14 cellular contexts compared by ENCODE assay signal in the genomic region with DNA sequence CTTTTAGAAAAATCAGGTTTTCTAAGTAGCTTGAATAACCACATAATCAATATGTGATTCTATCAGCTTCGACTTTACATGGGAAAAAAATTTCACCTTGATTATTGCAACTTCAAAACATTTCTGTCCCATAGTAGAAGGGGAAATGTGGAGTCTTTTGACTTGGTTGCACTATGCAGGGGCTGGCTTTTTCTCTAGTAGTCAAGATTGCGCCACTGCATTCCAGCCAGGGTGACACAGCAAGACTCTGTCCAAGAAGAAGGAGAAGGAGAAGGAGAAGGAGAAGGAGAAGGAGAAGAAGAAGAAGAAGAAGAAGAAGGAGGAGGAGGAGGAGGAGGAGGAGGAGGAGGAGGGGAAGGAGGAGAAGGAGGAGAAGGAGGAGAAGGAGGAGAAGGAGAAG.
A peak's percentile ranks its signal among the peaks of the same experiment; 100 is the strongest.
DNase-seq lines count a peak whose midpoint lies in the region; ATAC-seq, FAIRE-seq and TF ChIP-seq lines count a peak whose summit lies in the region.
"Had no signal": no experiment of that assay in that cellular context is flagged by ENCODE, and none has a peak within 500 bp of the region (broad histone marks: within the 10 kb centered on the region; RNA-seq: fewer than 3 reads in every experiment).

No MANE protein-coding gene starts in this region.

- no peak for TF ChIP-seq CTCF in A549 (IDR thresholded peaks at IDR 0.05)
- no peak for TF ChIP-seq CTCF in mammary epithelial cell (conservative IDR thresholded peaks at IDR 0.05 in 1 of 2, IDR thresholded peaks at IDR 0.05 in 1 of 2; ENCODE audit: extremely low read depth in 1 of 2, insufficient read depth in 1 of 2, low read depth in 1 of 2, low read length in 2 of 2)
- TF ChIP-seq CTCF in gastroesophageal sphincter (IDR thresholded peaks at IDR 0.05), result no peak

- no peak overlapping the region for H3K9ac ChIP-seq in mammary epithelial cell (ENCODE audit: insufficient read depth, low read length)

- ATAC-seq in A549 (peak in 1 of 2 experiments; percentile 67; a peak in 3 of 6 replicates), gastroesophageal sphincter (no peak)
- ATAC-seq: T-cell had no signal

- no peak for FAIRE-seq in A549 (lab: Jason Lieb, UNC)
- FAIRE-seq: islet of Langerhans had no signal

- H3K9me3 ChIP-seq in A549, result no peaks in the 10 kb centered on the region
- H3K9me3 ChIP-seq in mammary epithelial cell (replicated peaks; ENCODE audit: insufficient read depth, low read length), result no peaks in the 10 kb centered on the region
- no peaks in the 10 kb centered on the region for H3K9me3 ChIP-seq in gastroesophageal sphincter
- H3K9me3 ChIP-seq: tibial nerve had no signal

- in situ Hi-C loops in mammary epithelial cell (cut with MboI; ENCODE audit: low sequenced_read_pairs in 2 of 2), result no loop called here

- POLR2A ChIA-PET in A549 (lab: Yijun Ruan, JAX), result interaction anchor here (0.8 kb wide), 1 partner anchor 21 kb away, joined by 3 read pairs; no protein-coding TSS in a partner anchor

- TF ChIP-seq RAD21 in A549 (conservative IDR thresholded peaks at IDR 0.05 in 1 of 2, IDR thresholded peaks at IDR 0.05 in 1 of 2), result no peak

- H3K27ac ChIP-seq in A549, result peak overlapping the region; percentile 79 to 83
- no peak overlapping the region for H3K27ac ChIP-seq in mammary epithelial cell (ENCODE audit: insufficient read depth, low read depth, low read length)
- H3K27ac ChIP-seq in gastroesophageal sphincter, result no peak overlapping the region

- DNase-seq in A549 (ENCODE audit: low read depth in 1 of 2, low spot score in 1 of 2), result no peak
- peak; percentile 55 for DNase-seq in GM03348 (ENCODE audit: low spot score)
- DNase-seq in mammary epithelial cell, result peak; percentile 14
- peak; percentile 66 for DNase-seq in islet precursor cell
- DNase-seq in SK-N-DZ (ENCODE audit: low spot score), result no peak
- DNase-seq in NK-92 treated with Interleukin-12 subunit alpha and Interleukin-12 subunit beta, amount 100 ng/mL, for 24 hours (lab: John Stamatoyannopoulos, UW), result no peak
- DNase-seq in erythroblast (lab: John Stamatoyannopoulos, UW), result no peak
- DNase-seq: activated T-cell treated with anti-CD3 and anti-CD28 coated beads for 4 hours, NCI-H1092, NCI-H510A treated with DMSO at 0.1 percent for 48 hours, T-cell had no signal

- no peaks in the 10 kb centered on the region for H3K79me2 ChIP-seq in mammary epithelial cell (ENCODE audit: insufficient read depth, low read length)

- H3K4me1 ChIP-seq in A549 (peaks cover 79% of the 10 kb centered on the region), mammary epithelial cell (ENCODE audit: insufficient read depth, low read length) (peaks cover 14% of the 10 kb centered on the region), gastroesophageal sphincter (peaks cover 0 to 15% (median 3%) of the 10 kb centered on the region in 3 donors)

- intact Hi-C loops in mammary epithelial cell (cut with micrococcal nuclease), result no loop called here

- H3K36me3 ChIP-seq in mammary epithelial cell (ENCODE audit: insufficient read depth, low read length) (no peaks in the 10 kb centered on the region), gastroesophageal sphincter (no peaks in the 10 kb centered on the region)
- H3K36me3 ChIP-seq: tibial nerve had no signal

- 10% methylated on average over 2 of the region's 2 CpGs for WGBS in A549 (ENCODE audit: missing lambda C conversion rate)
- 74% methylated on average over 2 of the region's 2 CpGs for WGBS in mammary epithelial cell (ENCODE audit: low coverage, missing lambda C conversion rate)
- WGBS in gastroesophageal sphincter (ENCODE audit: low coverage in 1 of 2), 2 donors, result 89 to 90% methylated on average over 2 of the region's 2 CpGs

- BruUV-seq in mammary epithelial cell (replicated peaks; lab: Mats Ljungman, UMichigan), result no TSS peak

- H3K4me2 ChIP-seq in A549 (peak overlapping the region; percentile 77), mammary epithelial cell (ENCODE audit: insufficient read depth, low read depth, low read length) (no peak overlapping the region)

- no peaks in the 10 kb centered on the region for H3K27me3 ChIP-seq in mammary epithelial cell (ENCODE audit: insufficient read depth, low read length)
- no peaks in the 10 kb centered on the region for H3K27me3 ChIP-seq in gastroesophageal sphincter
- H3K27me3 ChIP-seq: tibial nerve had no signal

- TF ChIP-seq EP300 in A549 (IDR thresholded peaks at IDR 0.05) (no peak), gastroesophageal sphincter (IDR thresholded peaks at IDR 0.05) (no peak)

- CTCF ChIA-PET in A549 (lab: Yijun Ruan, JAX) (interaction anchor here (1.0 to 1.6 kb wide), 2 partner anchors 17 to 56 kb away, joined by 4 read pairs; no protein-coding TSS in a partner anchor), mammary epithelial cell (lab: Charles Lee; ENCODE audit: low non-redundant PET) (no interaction called here)

- dilution Hi-C loops in mammary epithelial cell (cut with HindIII; ENCODE audit: low sequenced_read_pairs), result no loop called here

- no peak for TF ChIP-seq POLR2A in A549 (IDR thresholded peaks at IDR 0.05; ENCODE audit: low read length)
- no peak for TF ChIP-seq POLR2A in erythroblast (IDR thresholded peaks at IDR 0.05; ENCODE audit: low read length)
- TF ChIP-seq POLR2A in gastroesophageal sphincter (IDR thresholded peaks at IDR 0.05), result no peak

- H2AFZ ChIP-seq in mammary epithelial cell (ENCODE audit: low read depth, low read length), result no peak overlapping the region

- no peaks in the 10 kb centered on the region for H4K20me1 ChIP-seq in mammary epithelial cell (ENCODE audit: insufficient read depth, low read length)

- H3K4me3 ChIP-seq in A549, result no peak overlapping the region
- H3K4me3 ChIP-seq in mammary epithelial cell (replicated peaks in 1 of 3; ENCODE audit: insufficient read depth in 1 of 3, low read depth in 2 of 3, low read length in 3 of 3), result no peak overlapping the region
- H3K4me3 ChIP-seq in gastroesophageal sphincter, result no peak overlapping the region
- H3K4me3 ChIP-seq: tibial nerve had no signal

TF ChIP-seq in A549, 52 proteins besides CTCF, POLR2A, EP300 and RAD21:
- peak; percentile 59 to 94; a peak in 3 of 4 replicates for TF ChIP-seq CEBPB (IDR thresholded peaks at IDR 0.05)
- TF ChIP-seq, protein P1, sequence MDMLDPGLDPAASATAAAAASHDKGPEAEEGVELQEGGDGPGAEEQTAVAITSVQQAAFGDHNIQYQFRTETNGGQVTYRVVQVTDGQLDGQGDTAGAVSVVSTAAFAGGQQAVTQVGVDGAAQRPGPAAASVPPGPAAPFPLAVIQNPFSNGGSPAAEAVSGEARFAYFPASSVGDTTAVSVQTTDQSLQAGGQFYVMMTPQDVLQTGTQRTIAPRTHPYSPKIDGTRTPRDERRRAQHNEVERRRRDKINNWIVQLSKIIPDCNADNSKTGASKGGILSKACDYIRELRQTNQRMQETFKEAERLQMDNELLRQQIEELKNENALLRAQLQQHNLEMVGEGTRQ (IDR thresholded peaks at IDR 0.05), result no peak
- TF ChIP-seq FOSL2 (IDR thresholded peaks at IDR 0.05), result no peak
- peak; percentile 19; the same call in 1 of the 2 replicates for TF ChIP-seq FOSL2 (CRISPR knock-in tag; IDR thresholded peaks at IDR 0.05)
- TF ChIP-seq SMC3 (IDR thresholded peaks at IDR 0.05), result no peak
- TF ChIP-seq HOXB13 (CRISPR knock-in tag; IDR thresholded peaks at IDR 0.05; ENCODE audit: low read depth), result no peak
- no peak for TF ChIP-seq CHD4 (IDR thresholded peaks at IDR 0.05; ENCODE audit: borderline replicate concordance)

Comparison
In these comparisons a context has a peak if more than half of its experiments do, and no peak if none do; other contexts are left out.
1. DNase-seq: peak in GM03348 (single experiment), mammary epithelial cell (single experiment) and islet precursor cell (single experiment); none in A549 (0 of 2), SK-N-DZ (single experiment), NK-92 treated with Interleukin-12 subunit alpha and Interleukin-12 subunit beta, amount 100 ng/mL, for 24 hours (single experiment) and erythroblast (0 of 2).
2. H3K27ac ChIP-seq: peak in A549 (2 of 2); none in mammary epithelial cell (single experiment) and gastroesophageal sphincter (0 of 4).